ENCODE assay signal across 16 cellular contexts in genomic region chr6:149924206-149924932, GRCh38. TPM values are rescaled to one million over a fixed set of nuclear protein-coding genes. Genes with fewer than 3 reads are reported as not detected.
DNase-seq lines count a peak whose midpoint lies in the region; TF ChIP-seq lines count a peak whose summit lies in the region.
"Had no signal": no experiment of that assay in that cellular context is flagged by ENCODE, and none has a peak within 500 bp of the region (broad histone marks: within the 10 kb centered on the region; RNA-seq: fewer than 3 reads in every experiment).

No MANE protein-coding gene starts in this region.

- H3K4me3 Mint-ChIP-seq in CD8-positive, alpha-beta memory T cell: peak overlapping the region in 6 of 7 donors; percentile 21 to 90 (median 42)
- peak overlapping the region; percentile 36 for H3K4me3 Mint-ChIP-seq in osteocyte (ENCODE audit: unreplicated experiment)

- H3K27me3 Mint-ChIP-seq in CD8-positive, alpha-beta memory T cell: peaks cover 81 to 87% of the 10 kb centered on the region in 2 donors
- peaks cover 26% of the 10 kb centered on the region for H3K27me3 Mint-ChIP-seq in osteocyte (ENCODE audit: unreplicated experiment)

- H3K4me3 ChIP-seq in CD8-positive, alpha-beta memory T cell (ENCODE audit: low read length): no peak overlapping the region
- H3K4me3 ChIP-seq in coronary artery: no peak overlapping the region

- H3K27ac ChIP-seq in CD8-positive, alpha-beta memory T cell (ENCODE audit: low read depth, low read length): no peak overlapping the region
- no peak overlapping the region for H3K27ac ChIP-seq in coronary artery

- H3K36me3 ChIP-seq in CD8-positive, alpha-beta memory T cell (ENCODE audit: insufficient read depth, low read length): no peaks in the 10 kb centered on the region

- peaks cover 53% of the 10 kb centered on the region for H3K27me3 ChIP-seq in CD8-positive, alpha-beta memory T cell (ENCODE audit: insufficient read depth, low read length, poor library complexity, severe bottlenecking)

- peaks cover 0 to 2% (median 0%) of the 10 kb centered on the region in 5 donors for H3K9me3 Mint-ChIP-seq in CD8-positive, alpha-beta memory T cell
- no peaks in the 10 kb centered on the region for H3K9me3 Mint-ChIP-seq in osteocyte (ENCODE audit: unreplicated experiment)
- H3K9me3 Mint-ChIP-seq: CD8-positive, alpha-beta T cell had no signal

- TF ChIP-seq CTCF in coronary artery (IDR thresholded peaks at IDR 0.05) (no peak), osteocyte (IDR thresholded peaks at IDR 0.05) (no peak)

- H3K4me1 Mint-ChIP-seq in CD8-positive, alpha-beta memory T cell: peaks cover 25 to 37% (median 26%) of the 10 kb centered on the region in 3 donors
- H3K4me1 Mint-ChIP-seq in osteocyte (ENCODE audit: unreplicated experiment): peaks cover 20% of the 10 kb centered on the region

- H3K9me3 ChIP-seq in CD8-positive, alpha-beta memory T cell (ENCODE audit: low read length): no peaks in the 10 kb centered on the region
- H3K9me3 ChIP-seq: SK-N-SH had no signal

- H3K4me1 ChIP-seq in CD8-positive, alpha-beta memory T cell (ENCODE audit: insufficient read depth, low read length): peaks cover 20% of the 10 kb centered on the region

- DNase-seq in activated CD8-positive, alpha-beta memory T cell treated with anti-CD3 and anti-CD28 coated beads for 24 hours: peak; percentile 56
- no peak for DNase-seq in activated CD8-positive, alpha-beta memory T cell treated with anti-CD3 and anti-CD28 coated beads, Interleukin-2, amount 50 U/mL, for 4 hours
- no peak for DNase-seq in CD8-positive, alpha-beta memory T cell
- DNase-seq in coronary artery (ENCODE audit: low spot score): peak; percentile 64
- peak; percentile 56 for DNase-seq in osteocyte (ENCODE audit: extremely low spot score, unreplicated experiment)
- no peak for DNase-seq in NCI-H69 (lab: John Stamatoyannopoulos, UW)
- no peak for DNase-seq in foreskin melanocyte
- DNase-seq in activated CD4-positive, alpha-beta T cell treated with anti-CD3 and anti-CD28 coated beads for 4 hours: no peak
- DNase-seq: cerebellar nuclear complex; NCI-H2029; NCI-H524 treated with DMSO at 0.1 percent for 48 hours; PC-3; SK-N-SH; stimulated activated CD4-positive, alpha-beta T cell treated with anti-CD3 and anti-CD28 coated beads, Interleukin-12 subunit alpha, Interleukin-12 subunit beta, amount 100 ng/mL, for 4 hours; stimulated activated naive CD4-positive, alpha-beta T cell had no signal

- no peaks in the 10 kb centered on the region for H3K36me3 Mint-ChIP-seq in CD8-positive, alpha-beta memory T cell
- H3K36me3 Mint-ChIP-seq in osteocyte (ENCODE audit: unreplicated experiment): no peaks in the 10 kb centered on the region
- H3K36me3 Mint-ChIP-seq: CD8-positive, alpha-beta T cell had no signal

- no peak overlapping the region for H3K27ac Mint-ChIP-seq in CD8-positive, alpha-beta memory T cell
- no peak overlapping the region for H3K27ac Mint-ChIP-seq in osteocyte (ENCODE audit: unreplicated experiment)
- H3K27ac Mint-ChIP-seq: CD8-positive, alpha-beta T cell had no signal

- POLR2A ChIA-PET in CD8-positive, alpha-beta memory T cell (lab: Charles Lee): no interaction called here

- CTCF ChIA-PET in CD8-positive, alpha-beta memory T cell (lab: Charles Lee): interaction anchor here (1.0 to 1.2 kb wide), 2 partner anchors 16 to 84 kb away, joined by 3 to 4 read pairs; no protein-coding TSS in a partner anchor

RNA-seq across cellular contexts. Expression of gene RAET1G, which starts 1.4 kb away (rescaled TPM):
- total RNA-seq in CD8-positive, alpha-beta memory T cell: not detected
- not detected for polyA plus RNA-seq in CD8-positive, alpha-beta memory T cell
- total RNA-seq in osteocyte: 0.55 and 0.73 TPM in 2 replicates
- total RNA-seq: CD8-positive, alpha-beta T cell had no signal

RNA-seq across cellular contexts. Expression of gene ULBP2, which starts 17.4 kb away (rescaled TPM):
- under 1 TPM; 0.48 to 0.51 TPM for total RNA-seq in CD8-positive, alpha-beta memory T cell
- 0.68 TPM for polyA plus RNA-seq in CD8-positive, alpha-beta memory T cell
- total RNA-seq in osteocyte: 2.1 and 2.9 TPM in 2 replicates

RNA-seq across cellular contexts. Expression of gene RAET1E, which starts 26.5 kb away (rescaled TPM):
- total RNA-seq in CD8-positive, alpha-beta memory T cell: not detected
- not detected for polyA plus RNA-seq in CD8-positive, alpha-beta memory T cell
- not detected in 2 replicates for total RNA-seq in osteocyte
- total RNA-seq: CD8-positive, alpha-beta T cell had no signal

RNA-seq across cellular contexts. Expression of gene ULBP1, which starts 39.4 kb away (rescaled TPM):
- under 1 TPM; 0.60 to 0.74 TPM for total RNA-seq in CD8-positive, alpha-beta memory T cell
- polyA plus RNA-seq in CD8-positive, alpha-beta memory T cell: not detected
- 10.7 and 11.5 TPM in 2 replicates for total RNA-seq in osteocyte

Comparison
In these comparisons a context has a peak if more than half of its experiments do, and no peak if none do; other contexts are left out.
1. DNase-seq: peak in activated CD8-positive, alpha-beta memory T cell treated with anti-CD3 and anti-CD28 coated beads for 24 hours (single experiment), coronary artery (single experiment) and osteocyte (single experiment); none in activated CD8-positive, alpha-beta memory T cell treated with anti-CD3 and anti-CD28 coated beads, Interleukin-2, amount 50 U/mL, for 4 hours (single experiment), CD8-positive, alpha-beta memory T cell (0 of 5), NCI-H69 (single experiment), foreskin melanocyte (single experiment) and activated CD4-positive, alpha-beta T cell treated with anti-CD3 and anti-CD28 coated beads for 4 hours (0 of 2).